2 cellular contexts compared by ENCODE assay signal in genomic region chr7:72924417-72924747, GRCh38.
TF ChIP-seq lines count a peak whose summit lies in the region.

No MANE protein-coding gene starts in this region.

TF ChIP-seq in H1, 55 proteins besides CTCF, POLR2A, EP300 and RAD21:
- TF ChIP-seq EZH2 (IDR thresholded peaks at IDR 0.05; ENCODE audit: low read depth, low read length, severe bottlenecking) = no peak
- no peak for TF ChIP-seq TAF7 (optimal IDR thresholded peaks at IDR 0.05; ENCODE audit: borderline replicate concordance, low read depth, low read length)
- peak; percentile 53 for TF ChIP-seq SAP30 (IDR thresholded peaks at IDR 0.05; ENCODE audit: insufficient read depth, insufficient replicate concordance, low read length)
- TF ChIP-seq TCF12 (IDR thresholded peaks at IDR 0.05; ENCODE audit: low read depth, low read length) = no peak
- TF ChIP-seq KDM1A (IDR thresholded peaks at IDR 0.05; ENCODE audit: borderline replicate concordance, low read length) = no peak

TF ChIP-seq in HEK293T, 16 proteins besides CTCF, POLR2A, EP300 and RAD21:
- TF ChIP-seq FOXM1 (IDR thresholded peaks at IDR 0.05; ENCODE audit: borderline replicate concordance) = no peak
- no peak for TF ChIP-seq CTBP1 (IDR thresholded peaks at IDR 0.05; ENCODE audit: borderline replicate concordance)
- TF ChIP-seq ZNF384 (IDR thresholded peaks at IDR 0.05) = no peak
- TF ChIP-seq ELF4 (IDR thresholded peaks at IDR 0.05) = no peak
- no peak for TF ChIP-seq FOXK2 (IDR thresholded peaks at IDR 0.05)
- no peak for TF ChIP-seq FOXA1 (IDR thresholded peaks at IDR 0.05)
- no peak for TF ChIP-seq SP1 (IDR thresholded peaks at IDR 0.05)
- TF ChIP-seq, protein P1, sequence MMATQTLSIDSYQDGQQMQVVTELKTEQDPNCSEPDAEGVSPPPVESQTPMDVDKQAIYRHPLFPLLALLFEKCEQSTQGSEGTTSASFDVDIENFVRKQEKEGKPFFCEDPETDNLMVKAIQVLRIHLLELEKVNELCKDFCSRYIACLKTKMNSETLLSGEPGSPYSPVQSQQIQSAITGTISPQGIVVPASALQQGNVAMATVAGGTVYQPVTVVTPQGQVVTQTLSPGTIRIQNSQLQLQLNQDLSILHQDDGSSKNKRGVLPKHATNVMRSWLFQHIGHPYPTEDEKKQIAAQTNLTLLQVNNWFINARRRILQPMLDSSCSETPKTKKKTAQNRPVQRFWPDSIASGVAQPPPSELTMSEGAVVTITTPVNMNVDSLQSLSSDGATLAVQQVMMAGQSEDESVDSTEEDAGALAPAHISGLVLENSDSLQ (IDR thresholded peaks at IDR 0.05) = no peak
- no peak for TF ChIP-seq BHLHE40 (IDR thresholded peaks at IDR 0.05; ENCODE audit: borderline replicate concordance)
- no peak for TF ChIP-seq NFRKB (IDR thresholded peaks at IDR 0.05)
- TF ChIP-seq HDGF (IDR thresholded peaks at IDR 0.05; ENCODE audit: borderline replicate concordance) = no peak
- TF ChIP-seq TARDBP (IDR thresholded peaks at IDR 0.05) = no peak
- no peak for TF ChIP-seq L3MBTL2 (conservative IDR thresholded peaks at IDR 0.05)
- TF ChIP-seq LEF1 (IDR thresholded peaks at IDR 0.05; ENCODE audit: borderline replicate concordance) = no peak
- TF ChIP-seq ARNT (IDR thresholded peaks at IDR 0.05) = no peak
- TF ChIP-seq SUZ12 (IDR thresholded peaks at IDR 0.05) = no peak
